21 cellular contexts compared by ENCODE assay signal in the genomic region with DNA sequence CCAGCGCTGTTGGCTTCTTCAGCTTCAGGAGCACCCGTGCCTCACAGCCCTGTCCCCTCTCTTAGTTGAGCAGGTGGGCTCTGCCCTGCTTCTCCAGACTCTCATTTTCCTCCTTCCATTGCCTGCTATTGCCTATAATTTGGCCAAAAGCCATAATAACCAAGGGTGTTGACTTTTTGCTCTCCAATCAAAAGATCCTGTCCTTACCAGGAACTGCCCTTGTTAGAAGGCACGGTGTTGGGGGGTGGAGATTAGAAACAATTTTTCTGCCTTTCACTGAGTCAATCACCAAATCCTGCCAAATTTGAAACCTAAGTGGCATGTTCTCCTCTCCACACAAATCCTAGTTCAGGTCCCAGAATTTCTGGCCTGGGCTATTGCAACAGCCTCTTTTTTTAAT.
"Had no signal": no experiment of that assay in that cellular context is flagged by ENCODE, and none has a peak within 500 bp of the region (broad histone marks: within the 10 kb centered on the region; RNA-seq: fewer than 3 reads in every experiment).

No MANE protein-coding gene starts in this region.

- H3K4me3 ChIP-seq: breast epithelium had no signal

- H3K9me3 ChIP-seq: breast epithelium had no signal

- FAIRE-seq: TTC549 had no signal

- H3K36me3 ChIP-seq: breast epithelium had no signal

- H3K4me1 ChIP-seq: breast epithelium had no signal

- DNase-seq: activated B cell treated with CpG ODN at 0.5 μM for 24 hours; activated CD4-positive, alpha-beta T cell treated with anti-CD3 and anti-CD28 coated beads for 1 hour; activated CD4-positive, alpha-beta T cell treated with anti-CD3 and anti-CD28 coated beads, Interleukin-2, amount 10 ng/mL, durations not matched to agents 24 days and 14 days; activated CD4-positive, alpha-beta T cell treated with anti-CD3 and anti-CD28 coated beads, Interleukin-2, amount 50 U/mL, for 48 hours; activated CD8-positive, alpha-beta memory T cell treated with anti-CD3 and anti-CD28 coated beads, Interleukin-2, amount 10 ng/mL, durations not matched to agents 7 days and 5 days; activated effector memory CD4-positive, alpha-beta T cell treated with Interleukin-2 at 50 U/mL for 16 hours; activated naive CD4-positive, alpha-beta T cell; activated T-cell treated with anti-CD3 and anti-CD28 coated beads, Interleukin-2, amount 50 U/mL, for 24 hours; aorta; caudate nucleus; Kasumi-1; NCI-H1930; NCI-H446; NCI-H524; NCI-H748 treated with DMSO at 0.1 percent for 48 hours; SIG-M5; T-cell; T-helper 2 cell; T1000 had no signal

- ATAC-seq: activated CD8-positive, alpha-beta memory T cell treated with anti-CD3 and anti-CD28 coated beads, Interleukin-2, amount 10 ng/mL, durations not matched to agents 7 days and 5 days; T-cell had no signal
